8 cellular contexts compared by ENCODE assay signal in the genomic region with DNA sequence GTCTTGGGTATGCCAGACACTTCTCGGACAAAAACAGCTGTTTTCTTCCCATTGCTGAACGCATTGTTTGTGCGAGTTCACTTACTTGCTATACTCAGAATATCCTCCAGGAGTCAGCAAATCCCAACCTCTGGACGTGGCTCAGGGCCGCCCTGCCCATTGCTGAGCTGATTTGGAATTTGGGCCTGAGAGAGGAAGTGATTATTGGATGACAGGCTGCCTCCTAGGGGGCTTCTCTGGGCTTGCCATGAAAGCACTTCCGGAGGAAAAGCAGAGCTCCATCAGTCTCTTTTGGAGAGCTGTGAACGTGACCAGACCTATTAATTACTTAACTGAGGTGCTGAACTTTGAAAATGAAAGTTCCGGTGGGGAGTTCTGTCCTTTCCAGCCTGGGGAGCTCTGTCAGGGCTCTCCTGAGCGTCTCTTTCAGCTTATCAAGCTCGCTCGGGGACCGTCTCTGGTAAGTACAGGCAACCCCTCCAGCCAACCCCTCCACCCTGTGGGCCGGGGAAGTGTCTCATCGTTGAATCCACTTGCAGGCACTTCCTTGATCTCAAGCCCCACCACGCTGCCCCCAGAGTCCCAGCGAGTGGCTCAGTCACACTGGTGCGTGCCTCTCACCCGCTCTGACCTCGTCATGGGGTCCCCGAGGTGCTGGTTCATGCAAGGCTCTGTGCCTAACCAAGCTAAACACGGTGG.
A peak's percentile ranks its signal among the peaks of the same experiment; 100 is the strongest.
DNase-seq lines count a peak whose midpoint lies in the region; ATAC-seq and TF ChIP-seq lines count a peak whose summit lies in the region.

No MANE protein-coding gene starts in this region.

- no peaks in the 10 kb centered on the region for H3K36me3 ChIP-seq in adipocyte (ENCODE audit: control insufficient read depth, insufficient read depth, low read length, severe bottlenecking)
- no peaks in the 10 kb centered on the region for H3K36me3 ChIP-seq in left ventricle myocardium inferior

- intact Hi-C loops in left ventricle myocardium inferior (cut with micrococcal nuclease) = no loop called here

- POLR2A ChIA-PET in HEK293T (lab: Yijun Ruan, JAX) = interaction anchor here (0.6 to 1.2 kb wide), 3 partner anchors 142 to 144 kb away, joined by 3 to 6 read pairs (median 5); no protein-coding TSS in a partner anchor

- DNase-seq in ELR (ENCODE audit: low read depth) (peak; percentile 91), HEK293T (ENCODE audit: extremely low spot score) (peak; percentile 87), NCI-H128 (lab: John Stamatoyannopoulos, UW; ENCODE audit: unreplicated experiment) (peak; percentile 56), SW 1271 (lab: John Stamatoyannopoulos, UW) (peak; percentile 46 to 74), adipocyte (ENCODE audit: low read depth) (peak; percentile 96), left ventricle myocardium inferior (peak; percentile 57), retinal pigment epithelial cell (ENCODE audit: low read depth) (peak; percentile 43)

- TF ChIP-seq CTCF in left ventricle myocardium inferior (IDR thresholded peaks at IDR 0.05; ENCODE audit: borderline replicate concordance) = peak; percentile 87
- TF ChIP-seq CTCF in retinal pigment epithelial cell (conservative IDR thresholded peaks at IDR 0.05; ENCODE audit: low read depth, low read length) = peak; percentile 85

- no peaks in the 10 kb centered on the region for H3K27me3 ChIP-seq in adipocyte (replicated peaks; ENCODE audit: control insufficient read depth, insufficient read depth, low read length)
- H3K27me3 ChIP-seq in left ventricle myocardium inferior (ENCODE audit: low read depth) = peaks cover 43% of the 10 kb centered on the region

- H3K9me3 ChIP-seq in adipocyte (ENCODE audit: control insufficient read depth, low read length) = no peaks in the 10 kb centered on the region
- H3K9me3 ChIP-seq in left ventricle myocardium inferior (replicated peaks) = no peaks in the 10 kb centered on the region

- H3K4me1 ChIP-seq in adipocyte (ENCODE audit: control insufficient read depth, insufficient read depth, low read length) (peaks cover 26% of the 10 kb centered on the region), left ventricle myocardium inferior (peaks cover 8% of the 10 kb centered on the region)

- CTCF ChIA-PET in HEK293T (lab: Yijun Ruan, JAX) = interaction anchor here (0.5 to 2.1 kb wide), 24 partner anchors 8 to 1885 kb away, joined by 3 to 12 read pairs (median 4); no protein-coding TSS in a partner anchor

- H3K27ac ChIP-seq in left ventricle myocardium inferior (replicated peaks) = peak overlapping the region; percentile 33

- no peak for ATAC-seq in HG03565 (IDR thresholded peaks at IDR 0.05; ENCODE audit: unreplicated experiment)

- H3K4me3 ChIP-seq in adipocyte (ENCODE audit: low read length) (peak overlapping the region; percentile 77), left ventricle myocardium inferior (peak overlapping the region; percentile 39), retinal pigment epithelial cell (ENCODE audit: low read length) (no peak overlapping the region)

- H3K9ac ChIP-seq in adipocyte (ENCODE audit: low read length) = peak overlapping the region; percentile 83

TF ChIP-seq in HEK293T, 16 proteins besides CTCF, POLR2A, EP300 and RAD21:
- TF ChIP-seq, protein P1, sequence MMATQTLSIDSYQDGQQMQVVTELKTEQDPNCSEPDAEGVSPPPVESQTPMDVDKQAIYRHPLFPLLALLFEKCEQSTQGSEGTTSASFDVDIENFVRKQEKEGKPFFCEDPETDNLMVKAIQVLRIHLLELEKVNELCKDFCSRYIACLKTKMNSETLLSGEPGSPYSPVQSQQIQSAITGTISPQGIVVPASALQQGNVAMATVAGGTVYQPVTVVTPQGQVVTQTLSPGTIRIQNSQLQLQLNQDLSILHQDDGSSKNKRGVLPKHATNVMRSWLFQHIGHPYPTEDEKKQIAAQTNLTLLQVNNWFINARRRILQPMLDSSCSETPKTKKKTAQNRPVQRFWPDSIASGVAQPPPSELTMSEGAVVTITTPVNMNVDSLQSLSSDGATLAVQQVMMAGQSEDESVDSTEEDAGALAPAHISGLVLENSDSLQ (IDR thresholded peaks at IDR 0.05) = no peak
- no peak for TF ChIP-seq FOXK2 (IDR thresholded peaks at IDR 0.05)
- no peak for TF ChIP-seq FOXA1 (IDR thresholded peaks at IDR 0.05)
- no peak for TF ChIP-seq LEF1 (IDR thresholded peaks at IDR 0.05; ENCODE audit: borderline replicate concordance)
- TF ChIP-seq FOXM1 (IDR thresholded peaks at IDR 0.05; ENCODE audit: borderline replicate concordance) = no peak
- TF ChIP-seq ELF4 (IDR thresholded peaks at IDR 0.05) = no peak
- TF ChIP-seq ARNT (IDR thresholded peaks at IDR 0.05) = no peak
- no peak for TF ChIP-seq SUZ12 (IDR thresholded peaks at IDR 0.05)

Comparison
In these comparisons a context has a peak if more than half of its experiments do, and no peak if none do; other contexts are left out.
1. DNase-seq: peak in every context shown above with its lines; median percentile 96 in adipocyte; 91 in ELR; 87 in HEK293T; 60 in SW 1271; 57 in left ventricle myocardium inferior; 56 in NCI-H128; 43 in retinal pigment epithelial cell.